Comparison of ENCODE assay signal across 8 cellular contexts in the genomic region with DNA sequence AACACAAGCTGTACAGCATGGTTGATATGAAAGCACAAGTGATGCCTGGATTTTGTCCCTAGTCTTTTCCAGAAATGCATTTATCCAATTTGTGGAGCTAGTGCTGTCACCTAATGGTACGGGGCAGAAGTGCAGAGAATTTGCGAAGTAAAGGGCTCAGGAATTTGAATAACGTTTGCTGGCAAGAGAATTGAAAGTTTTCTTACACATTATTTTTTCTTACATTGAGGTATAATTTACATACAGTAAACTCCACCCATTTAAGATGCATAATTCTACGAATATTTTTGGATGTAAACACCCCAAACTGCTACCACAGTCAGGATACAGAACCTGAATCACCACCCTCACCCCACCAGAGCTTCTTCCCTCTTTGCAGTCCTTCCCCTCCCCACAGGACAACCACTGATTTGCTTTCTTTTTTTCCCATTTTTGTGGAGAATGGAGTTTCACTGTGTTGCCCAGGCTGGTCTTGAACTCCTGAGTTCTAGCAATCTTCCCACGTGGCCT. TPM values are rescaled to one million over a fixed set of nuclear protein-coding genes. Genes with fewer than 3 reads are reported as not detected.
DNase-seq lines count a peak whose midpoint lies in the region; ATAC-seq and TF ChIP-seq lines count a peak whose summit lies in the region.

No MANE protein-coding gene starts in this region.

- H3K27me3 ChIP-seq in neural cell (ENCODE audit: insufficient read depth, low read depth, low read length): no peaks in the 10 kb centered on the region

- TF ChIP-seq RAD21 in neural cell (conservative IDR thresholded peaks at IDR 0.05): peak; percentile 62

- H3F3A ChIP-seq in neural cell (ENCODE audit: insufficient read depth, low read length, poor library complexity, severe bottlenecking): no peaks in the 10 kb centered on the region

- no peak for ATAC-seq in GM19035 (IDR thresholded peaks at IDR 0.05; ENCODE audit: unreplicated experiment)

- TF ChIP-seq CTCF in epithelial cell of proximal tubule (conservative IDR thresholded peaks at IDR 0.05; ENCODE audit: low read depth, low read length) (peak; percentile 92), neural cell (IDR thresholded peaks at IDR 0.05; ENCODE audit: poor library complexity, severe bottlenecking) (peak; percentile 71)

- DNase-seq in NCI-H2227 (lab: John Stamatoyannopoulos, UW; ENCODE audit: unreplicated experiment) (peak; percentile 26), NCI-H2227 treated with DMSO at 0.1 percent for 48 hours (lab: John Stamatoyannopoulos, UW) (no peak), HPDE6-E6E7 (ENCODE audit: extremely low spot score) (peak; percentile 42), RPMI8226 (peak; percentile 12), epithelial cell of proximal tubule (ENCODE audit: low read depth) (no peak), 8988T (no peak)

- no peaks in the 10 kb centered on the region for H4K20me1 ChIP-seq in neural cell (ENCODE audit: insufficient read depth)

- H3K9me3 ChIP-seq in neural cell (ENCODE audit: low read length): no peaks in the 10 kb centered on the region

- no peak overlapping the region for H3K4me2 ChIP-seq in neural cell (ENCODE audit: low read length)

- no peaks in the 10 kb centered on the region for H3K79me2 ChIP-seq in neural cell (replicated peaks; ENCODE audit: insufficient read depth, low read length)

- TF ChIP-seq EP300 in neural cell (conservative IDR thresholded peaks at IDR 0.05; ENCODE audit: poor library complexity, severe bottlenecking): no peak

- no peak overlapping the region for H3K27ac ChIP-seq in neural cell (ENCODE audit: low read length)

- no peaks in the 10 kb centered on the region for H3K36me3 ChIP-seq in neural cell (ENCODE audit: insufficient read depth, low read length)

- H3K9ac ChIP-seq in neural cell (ENCODE audit: low read length): no peak overlapping the region

- H2AFZ ChIP-seq in neural cell (ENCODE audit: low read depth, low read length): no peak overlapping the region

- H3K9me2 ChIP-seq in neural cell (ENCODE audit: insufficient read depth, low read length): no peaks in the 10 kb centered on the region

- no peak overlapping the region for H3K4me3 ChIP-seq in epithelial cell of proximal tubule (ENCODE audit: low read depth, low read length)
- H3K4me3 ChIP-seq in neural cell (ENCODE audit: low read length): no peak overlapping the region

TF ChIP-seq in neural cell, 6 proteins besides CTCF, POLR2A, EP300 and RAD21:
- TF ChIP-seq SMC3 (conservative IDR thresholded peaks at IDR 0.05; ENCODE audit: poor library complexity): peak; percentile 49
- no peak for TF ChIP-seq MXI1 (conservative IDR thresholded peaks at IDR 0.05; ENCODE audit: poor library complexity, severe bottlenecking)

RNA-seq across cellular contexts. Expression of gene AICDA, which starts 3.5 kb away (rescaled TPM):
- total RNA-seq in epithelial cell of proximal tubule: not detected in 2 replicates
- polyA plus RNA-seq in neural cell: not detected in 2 replicates
- not detected in 2 replicates for polyA minus RNA-seq in neural cell

RNA-seq across cellular contexts. Expression of gene MFAP5, which starts 53.5 kb away (rescaled TPM):
- total RNA-seq in epithelial cell of proximal tubule: 0.75 and 0.94 TPM in 2 replicates
- polyA plus RNA-seq in neural cell: not detected in 2 replicates
- polyA minus RNA-seq in neural cell: not detected in 2 replicates

Comparison
In these comparisons a context has a peak if more than half of its experiments do, and no peak if none do; other contexts are left out.
1. DNase-seq: peak in NCI-H2227 (single experiment), HPDE6-E6E7 (single experiment) and RPMI8226 (single experiment); none in NCI-H2227 treated with DMSO at 0.1 percent for 48 hours (single experiment), epithelial cell of proximal tubule (single experiment) and 8988T (single experiment).